Comparison of ENCODE assay signal across 14 cellular contexts in genomic region chr3:41265823-41266273, GRCh38.
A peak's percentile ranks its signal among the peaks of the same experiment; 100 is the strongest.
DNase-seq lines count a peak whose midpoint lies in the region; ATAC-seq and TF ChIP-seq lines count a peak whose summit lies in the region.
"Had no signal": no experiment of that assay in that cellular context is flagged by ENCODE, and none has a peak within 500 bp of the region (broad histone marks: within the 10 kb centered on the region; RNA-seq: fewer than 3 reads in every experiment).

No MANE protein-coding gene starts in this region.

- H3K9ac ChIP-seq in PC-3 (ENCODE audit: low read length), result no peak overlapping the region

- no peaks in the 10 kb centered on the region for H4K20me1 ChIP-seq in PC-3 (ENCODE audit: low read length)

- H3K9me3 ChIP-seq in PC-3 (ENCODE audit: low read length), result no peaks in the 10 kb centered on the region

- H3K36me3 ChIP-seq in PC-3 (ENCODE audit: low read depth, low read length), result no peaks in the 10 kb centered on the region

- POLR2A ChIA-PET in PC-3 (lab: Charles Lee; ENCODE audit: unreplicated experiment), result no interaction called here

- CTCF ChIA-PET in PC-3 (lab: Charles Lee), result interaction anchor here (0.6 kb wide), 1 partner anchor 214 kb away, joined by 4 read pairs; no protein-coding TSS in a partner anchor

- H3K4me3 ChIP-seq in PC-3 (ENCODE audit: low read length) (no peak overlapping the region), retinal pigment epithelial cell (ENCODE audit: low read length) (no peak overlapping the region)
- H3K4me3 ChIP-seq: skin epidermis had no signal

- H3F3A ChIP-seq in PC-3 (ENCODE audit: low read length, unreplicated experiment), result no peaks in the 10 kb centered on the region

- no peak for ATAC-seq in PC-3
- ATAC-seq in HG02884 (IDR thresholded peaks at IDR 0.05; ENCODE audit: unreplicated experiment), result no peak

- no peaks in the 10 kb centered on the region for H3K27me3 ChIP-seq in PC-3 (ENCODE audit: low read length)

- no peak overlapping the region for H3K4me2 ChIP-seq in PC-3 (ENCODE audit: low read length)

- TF ChIP-seq CTCF in PC-3 (conservative IDR thresholded peaks at IDR 0.05; ENCODE audit: low read depth, low read length) (no peak), retinal pigment epithelial cell (conservative IDR thresholded peaks at IDR 0.05; ENCODE audit: low read depth, low read length) (no peak)

- H3K79me2 ChIP-seq in PC-3 (ENCODE audit: low read length), result no peaks in the 10 kb centered on the region

- DNase-seq in GM04503 (ENCODE audit: low read depth) (peak; percentile 23), PC-3 (peak; percentile 59), fibroblast of gingiva (ENCODE audit: low read depth) (peak; percentile 18), retinal pigment epithelial cell (ENCODE audit: low read depth) (peak; percentile 18), NCI-H2107 (lab: John Stamatoyannopoulos, UW) (no peak), NCI-H2171 treated with DMSO at 0.1 percent for 48 hours (lab: John Stamatoyannopoulos, UW) (no peak)
- DNase-seq: activated gamma-delta T cell treated with Interleukin-2 at 50 U/mL for 16 hours, caudate nucleus, KBM-7, mammary epithelial cell, NCI-H1930, NCI-H774 had no signal

- intact Hi-C loops in PC-3 (cut with micrococcal nuclease), result loop anchor here (5.0 kb wide), 2 partner anchors 61 to 64 kb away; no protein-coding TSS in a partner anchor

- no peak overlapping the region for H3K27ac ChIP-seq in PC-3 (ENCODE audit: low read length)
- H3K27ac ChIP-seq: skin epidermis had no signal

- H3K9me2 ChIP-seq in PC-3 (replicated peaks; ENCODE audit: low read length), result no peaks in the 10 kb centered on the region

- no TSS peak for BruUV-seq in PC-3 (replicated peaks; lab: Mats Ljungman, UMichigan)

- H3K4me1 ChIP-seq in PC-3 (ENCODE audit: insufficient read depth, low read length), result peaks cover 36% of the 10 kb centered on the region

- no peak overlapping the region for H2AFZ ChIP-seq in PC-3 (ENCODE audit: low read length)

Comparison
In these comparisons a context has a peak if more than half of its experiments do, and no peak if none do; other contexts are left out.
1. DNase-seq: peak in GM04503 (single experiment), PC-3 (single experiment), fibroblast of gingiva (single experiment) and retinal pigment epithelial cell (single experiment); none in NCI-H2107 (single experiment) and NCI-H2171 treated with DMSO at 0.1 percent for 48 hours (single experiment).